ENCODE assay signal across 5 cellular contexts in the genomic region with DNA sequence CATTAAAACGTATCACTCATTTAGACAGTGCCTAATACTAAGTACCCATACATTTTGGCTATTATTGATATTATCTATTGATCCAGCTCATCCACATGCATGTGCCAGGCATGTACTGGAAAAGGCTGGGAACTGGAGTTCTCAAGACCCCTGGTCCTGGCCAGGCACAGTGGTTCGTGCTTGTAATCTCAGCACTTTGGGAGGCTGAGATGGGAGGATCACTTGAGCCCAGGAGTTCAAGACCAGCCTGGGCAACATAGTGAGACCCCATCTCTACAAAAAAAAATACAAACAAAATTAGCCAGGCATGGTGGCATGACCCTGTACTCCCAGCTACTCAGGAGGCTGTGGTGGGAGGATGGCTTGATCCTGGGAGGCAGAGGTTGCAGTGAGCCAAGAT. TPM values are rescaled to one million over a fixed set of nuclear protein-coding genes. Genes with fewer than 3 reads are reported as not detected.
DNase-seq lines count a peak whose midpoint lies in the region; ATAC-seq, FAIRE-seq and TF ChIP-seq lines count a peak whose summit lies in the region.
"Not testable (repeated sequence)": the region's sequence is repeated elsewhere in the genome, so short reads cannot be mapped to it uniquely, and the experiment has no call there.

No MANE protein-coding gene starts in this region.

- intact Hi-C loops in HepG2 (cut with micrococcal nuclease; ENCODE audit: unreplicated experiment), result not testable (repeated sequence)

- not testable (repeated sequence) for FAIRE-seq in HepG2 (lab: Jason Lieb, UNC)

- WGBS in HepG2 (ENCODE audit: low lambda C conversion rate), result 89% methylated on average over 2 of the region's 2 CpGs

- not testable (repeated sequence) for H3K4me3 Mint-ChIP-seq in WTC11

- not testable (repeated sequence) for H3K4me1 Mint-ChIP-seq in WTC11

- not testable (repeated sequence) for H3K79me2 ChIP-seq in HepG2 (ENCODE audit: insufficient read depth, low read length)

- in situ Hi-C loops in HepG2 (cut with HindIII; ENCODE audit: extremely low pct_ligation_motif_present, low pct_unique_long_range_greater_than_20kb), result not testable (repeated sequence)

- POLR2A ChIA-PET in HEK293 (lab: Yijun Ruan, JAX); WTC11 (lab: Charles Lee); HepG2 (lab: Yijun Ruan, JAX): not testable (repeated sequence)

- CTCF ChIA-PET in HEK293 (lab: Yijun Ruan, JAX), result interaction anchor here (1.7 kb wide), 1 partner anchor 61 kb away, joined by 4 read pairs; no protein-coding TSS in a partner anchor
- CTCF ChIA-PET in WTC11 (lab: Charles Lee), result interaction anchor here (1.0 kb wide), 1 partner anchor 133 kb away, joined by 3 read pairs; no protein-coding TSS in a partner anchor
- CTCF ChIA-PET in HepG2 (lab: Yijun Ruan, JAX; ENCODE audit: low intra/inter-chr PET ratio, low total read pairs), result not testable (repeated sequence)

- H3K27ac Mint-ChIP-seq in WTC11, result not testable (repeated sequence)

- H3K4me2 ChIP-seq in BLaER1 treated with 17β-estradiol and CSF1 and Interleukin-3, amounts not matched to agents 10 nM and 100 nM, result peak overlapping the region in 8 of 11 experiments; percentile 68 to 93 (median 88); a peak in 14 of 22 replicates
- H3K4me2 ChIP-seq in HepG2 (ENCODE audit: low read depth, low read length), result not testable (repeated sequence)

- peaks cover 52 to 77% (median 62%) of the 10 kb centered on the region in 11 experiments for H3K36me3 ChIP-seq in BLaER1 treated with 17β-estradiol and CSF1 and Interleukin-3, amounts not matched to agents 10 nM and 100 nM
- not testable (repeated sequence) for H3K36me3 ChIP-seq in HEK293 (ENCODE audit: control insufficient read depth in 2 of 2, insufficient read depth in 1 of 2, low read length in 2 of 2)
- peaks cover 8 to 24% of the 10 kb centered on the region in 2 experiments; a peak in 3 of 5 replicates for H3K36me3 ChIP-seq in HepG2 (replicated peaks in 1 of 2; ENCODE audit: control insufficient read depth in 1 of 2, insufficient read depth in 2 of 2, low read length in 2 of 2)

- H3K27ac ChIP-seq in 22Rv1, result peak overlapping the region; percentile 29; the same call in 1 of the 2 replicates
- H3K27ac ChIP-seq in BLaER1 treated with 17β-estradiol and CSF1 and Interleukin-3, amounts not matched to agents 10 nM and 100 nM, result peak overlapping the region in 4 of 11 experiments; percentile 25 to 83 (median 78); a peak in 6 of 22 replicates
- H3K27ac ChIP-seq in HEK293 (ENCODE audit: extremely low read depth, low read depth, low read length); HepG2 (ENCODE audit: extremely low read length, insufficient read depth, low read length): not testable (repeated sequence)

- H3K4me1 ChIP-seq in BLaER1 treated with 17β-estradiol and CSF1 and Interleukin-3, amounts not matched to agents 10 nM and 100 nM, result peaks cover 48 to 87% (median 73%) of the 10 kb centered on the region in 10 experiments
- H3K4me1 ChIP-seq in HEK293 (ENCODE audit: control insufficient read depth, insufficient read depth, low read length); HepG2 (ENCODE audit: insufficient read depth, low read length): not testable (repeated sequence)

- H3K36me3 Mint-ChIP-seq in WTC11, result not testable (repeated sequence)

- not testable (repeated sequence) for H3K9me3 ChIP-seq in BLaER1 treated with 17β-estradiol and CSF1 and Interleukin-3, amounts not matched to agents 10 nM and 100 nM (replicated peaks in 1 of 11); HEK293 (ENCODE audit: control insufficient read depth, insufficient read depth, low read depth, low read length); HepG2 (ENCODE audit: low read length)

- H3K9ac ChIP-seq in BLaER1 treated with 17β-estradiol and CSF1 and Interleukin-3, amounts not matched to agents 10 nM and 100 nM, result 0 out of 22 replicates have a peak overlapping the region, but pooled peaks of 1 of the 11 experiments have one; percentile 33
- not testable (repeated sequence) for H3K9ac ChIP-seq in HepG2 (ENCODE audit: insufficient read depth, low read depth, low read length)

- not testable (repeated sequence) for H2AFZ ChIP-seq in HepG2 (ENCODE audit: low read length)

- BruUV-seq in HepG2 (replicated peaks; lab: Mats Ljungman, UMichigan), result not testable (repeated sequence)

- not testable (repeated sequence) for TF ChIP-seq CTCF in 22Rv1 (IDR thresholded peaks at IDR 0.05); HEK293 (tag by site-specific recombination; IDR thresholded peaks at IDR 0.05); WTC11 (IDR thresholded peaks at IDR 0.05); HepG2 (CRISPR knock-in tag; IDR thresholded peaks at IDR 0.05)

- not testable (repeated sequence) for H3K4me3 ChIP-seq in BLaER1 treated with 17β-estradiol and CSF1 and Interleukin-3, amounts not matched to agents 10 nM and 100 nM; HEK293 (ENCODE audit: low read depth, low read length); HepG2 (replicated peaks in 1 of 3; ENCODE audit: insufficient read depth in 1 of 3, low read depth in 2 of 3, low read length in 3 of 3)

- not testable (repeated sequence) for ATAC-seq in WTC11, HepG2

- not testable (repeated sequence) for H3K9me3 Mint-ChIP-seq in WTC11

- H3K27me3 ChIP-seq in BLaER1 treated with 17β-estradiol and CSF1 and Interleukin-3, amounts not matched to agents 10 nM and 100 nM; HepG2 (ENCODE audit: control insufficient read depth in 1 of 2, insufficient read depth in 2 of 2, low read length in 2 of 2): not testable (repeated sequence)

- TF ChIP-seq EP300 in HepG2 (IDR thresholded peaks at IDR 0.05; ENCODE audit: low read depth in 2 of 2, low read length in 2 of 2); HepG2 (CRISPR knock-in tag; IDR thresholded peaks at IDR 0.05; ENCODE audit: borderline replicate concordance): not testable (repeated sequence)

- not testable (repeated sequence) for TF ChIP-seq POLR2A in HepG2 (IDR thresholded peaks at IDR 0.05; ENCODE audit: insufficient read depth in 1 of 2, low read depth in 2 of 2, low read length in 2 of 2)

- DNase-seq in WTC11 (ENCODE audit: low spot score); HepG2 (ENCODE audit: low spot score): not testable (repeated sequence)

- TF ChIP-seq RAD21 in HepG2 (CRISPR knock-in tag; IDR thresholded peaks at IDR 0.05), result not testable (repeated sequence)

- peaks cover 17 to 73% (median 63%) of the 10 kb centered on the region in 11 experiments; a peak in 18 of 22 replicates for H4K20me1 ChIP-seq in BLaER1 treated with 17β-estradiol and CSF1 and Interleukin-3, amounts not matched to agents 10 nM and 100 nM
- H4K20me1 ChIP-seq in HepG2 (ENCODE audit: insufficient read depth, low read length), result not testable (repeated sequence)

- H3K27me3 Mint-ChIP-seq in WTC11 (ENCODE audit: low read depth), result not testable (repeated sequence)

TF ChIP-seq in HEK293, 187 proteins besides CTCF, POLR2A, EP300 and RAD21:
- TF ChIP-seq ZNF121 (tag by site-specific recombination; IDR thresholded peaks at IDR 0.05), result 0 out of 2 replicates have a peak, but pooled peaks have one; percentile 23

TF ChIP-seq in WTC11, 78 proteins besides CTCF, POLR2A, EP300 and RAD21:
- TF ChIP-seq ZNF121 (CRISPR knock-in tag; IDR thresholded peaks at IDR 0.05), result 0 out of 2 replicates have a peak, but pooled peaks have one; percentile 68

TF ChIP-seq in HepG2, 621 proteins besides CTCF, POLR2A, EP300 and RAD21:
- TF ChIP-seq ZNF121 (CRISPR knock-in tag; IDR thresholded peaks at IDR 0.05), result peak; percentile 59; the same call in 1 of the 2 replicates

RNA-seq across cellular contexts. Expression of gene CLIP2, which starts 50.4 kb away (rescaled TPM):
- total RNA-seq in WTC11 (2021) (48.1 to 49.7 TPM (median 48.4 TPM) in 3 replicates), HepG2 (2016; rRNA removed; fragmentation: Illumina TruSeq; extraction: Trizol) (13.6 and 17.4 TPM in 2 replicates)
- 7.5 and 7.6 TPM in 2 replicates for total RNA-seq in HepG2 (2016; cell fraction: cytosol; rRNA removed; fragmentation: Illumina TruSeq; extraction: Trizol; ENCODE audit: low read depth)
- total RNA-seq in HepG2 (2016; cell fraction: insoluble cytoplasmic fraction; rRNA removed; fragmentation: Illumina TruSeq; extraction: Trizol), result 10.6 and 19.9 TPM in 2 replicates
- total RNA-seq in HepG2 (2016; cell fraction: membrane; rRNA removed; fragmentation: Illumina TruSeq; extraction: Trizol), result 9.6 and 10.3 TPM in 2 replicates
- total RNA-seq in HepG2 (2016; cell fraction: nucleus; rRNA removed; fragmentation: Illumina TruSeq; extraction: Trizol), result 15.2 and 16.4 TPM in 2 replicates
- polyA plus RNA-seq in HepG2 (2011; rRNA removed), result 6.5 and 9.2 TPM in 2 replicates
- polyA plus RNA-seq in HepG2 (2011; cell fraction: cytosol; rRNA removed), result 6.5 and 7.4 TPM in 2 replicates
- 19.0 and 19.1 TPM in 2 replicates for polyA plus RNA-seq in HepG2 (2011; cell fraction: nucleus; rRNA removed)
- 14.2 and 32.5 TPM in 2 replicates for polyA plus RNA-seq in HepG2 (2012)
- 1.6 and 1.8 TPM in 2 replicates for polyA plus RNA-seq in HepG2 (2016; cell fraction: cytosol; fragmentation: Illumina TruSeq; extraction: Trizol; ENCODE audit: low read depth)
- 10.0 and 13.1 TPM in 2 replicates for polyA plus RNA-seq in HepG2 (2016; cell fraction: insoluble cytoplasmic fraction; fragmentation: Illumina TruSeq; extraction: Trizol; ENCODE audit: low read depth)
- polyA plus RNA-seq in HepG2 (2016; cell fraction: membrane; fragmentation: Illumina TruSeq; extraction: Trizol; ENCODE audit: low read depth), result 4.5 and 5.2 TPM in 2 replicates
- 22.6 and 24.8 TPM in 2 replicates for polyA plus RNA-seq in HepG2 (2016; cell fraction: nucleus; fragmentation: Illumina TruSeq; extraction: Trizol; ENCODE audit: insufficient read depth, low read depth)
- polyA minus RNA-seq in HepG2 (2011; rRNA and poly(A)+ RNA removed; ENCODE audit: low replicate concordance), result 2.9 and 19.1 TPM in 2 replicates
- 9.1 and 11.1 TPM in 2 replicates for polyA minus RNA-seq in HepG2 (2011; cell fraction: cytosol; rRNA and poly(A)+ RNA removed)
- polyA minus RNA-seq in HepG2 (2011; cell fraction: nucleus; rRNA and poly(A)+ RNA removed), result 14.3 and 17.3 TPM in 2 replicates
